In the genomic region with DNA sequence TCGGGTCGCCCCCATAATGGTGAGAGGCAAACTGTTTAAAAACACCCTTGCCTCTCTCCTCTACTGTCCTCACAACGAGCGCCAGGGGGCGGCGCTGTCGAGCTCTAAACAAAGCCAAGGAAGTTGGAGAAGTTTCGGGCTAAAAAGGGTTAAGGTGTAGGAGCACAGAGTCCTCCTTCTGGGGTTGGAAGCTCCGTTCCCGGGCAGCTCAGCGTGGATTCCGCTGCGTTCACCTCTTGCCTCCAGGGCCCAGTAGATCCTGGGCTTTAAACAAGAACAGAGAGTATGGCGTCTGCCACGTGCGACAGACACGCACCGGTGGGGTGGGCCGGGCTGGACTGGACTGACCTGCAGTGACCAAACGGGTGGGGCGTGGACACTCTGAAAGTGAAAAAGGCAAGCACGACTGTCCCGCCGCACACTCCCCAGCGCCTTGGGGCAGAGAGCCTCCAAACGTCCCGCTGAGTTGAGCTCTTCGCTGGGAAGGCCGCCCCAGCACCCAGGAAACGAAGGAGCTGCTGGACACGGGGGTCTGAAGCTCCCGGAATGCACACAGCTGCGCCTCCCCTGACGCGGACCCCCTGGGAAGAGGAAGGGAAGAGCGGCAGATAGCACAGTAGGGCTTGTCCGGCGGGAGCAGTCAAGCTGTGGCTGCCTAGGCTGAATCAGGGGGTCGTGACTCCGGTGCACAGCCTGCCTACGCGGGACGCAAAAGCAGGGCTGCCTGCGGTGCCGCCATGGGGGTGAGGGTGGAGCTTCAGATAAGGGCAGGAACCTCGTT, we compare ENCODE assay signal across 1 cellular context.
A peak's percentile ranks its signal among the peaks of the same experiment; 100 is the strongest.
TF ChIP-seq lines count a peak whose summit lies in the region.

No MANE protein-coding gene starts in this region.

TF ChIP-seq in K562, 482 proteins besides CTCF, POLR2A, EP300 and RAD21 (continued from another document and continues in another):
- TF ChIP-seq, protein P1, sequence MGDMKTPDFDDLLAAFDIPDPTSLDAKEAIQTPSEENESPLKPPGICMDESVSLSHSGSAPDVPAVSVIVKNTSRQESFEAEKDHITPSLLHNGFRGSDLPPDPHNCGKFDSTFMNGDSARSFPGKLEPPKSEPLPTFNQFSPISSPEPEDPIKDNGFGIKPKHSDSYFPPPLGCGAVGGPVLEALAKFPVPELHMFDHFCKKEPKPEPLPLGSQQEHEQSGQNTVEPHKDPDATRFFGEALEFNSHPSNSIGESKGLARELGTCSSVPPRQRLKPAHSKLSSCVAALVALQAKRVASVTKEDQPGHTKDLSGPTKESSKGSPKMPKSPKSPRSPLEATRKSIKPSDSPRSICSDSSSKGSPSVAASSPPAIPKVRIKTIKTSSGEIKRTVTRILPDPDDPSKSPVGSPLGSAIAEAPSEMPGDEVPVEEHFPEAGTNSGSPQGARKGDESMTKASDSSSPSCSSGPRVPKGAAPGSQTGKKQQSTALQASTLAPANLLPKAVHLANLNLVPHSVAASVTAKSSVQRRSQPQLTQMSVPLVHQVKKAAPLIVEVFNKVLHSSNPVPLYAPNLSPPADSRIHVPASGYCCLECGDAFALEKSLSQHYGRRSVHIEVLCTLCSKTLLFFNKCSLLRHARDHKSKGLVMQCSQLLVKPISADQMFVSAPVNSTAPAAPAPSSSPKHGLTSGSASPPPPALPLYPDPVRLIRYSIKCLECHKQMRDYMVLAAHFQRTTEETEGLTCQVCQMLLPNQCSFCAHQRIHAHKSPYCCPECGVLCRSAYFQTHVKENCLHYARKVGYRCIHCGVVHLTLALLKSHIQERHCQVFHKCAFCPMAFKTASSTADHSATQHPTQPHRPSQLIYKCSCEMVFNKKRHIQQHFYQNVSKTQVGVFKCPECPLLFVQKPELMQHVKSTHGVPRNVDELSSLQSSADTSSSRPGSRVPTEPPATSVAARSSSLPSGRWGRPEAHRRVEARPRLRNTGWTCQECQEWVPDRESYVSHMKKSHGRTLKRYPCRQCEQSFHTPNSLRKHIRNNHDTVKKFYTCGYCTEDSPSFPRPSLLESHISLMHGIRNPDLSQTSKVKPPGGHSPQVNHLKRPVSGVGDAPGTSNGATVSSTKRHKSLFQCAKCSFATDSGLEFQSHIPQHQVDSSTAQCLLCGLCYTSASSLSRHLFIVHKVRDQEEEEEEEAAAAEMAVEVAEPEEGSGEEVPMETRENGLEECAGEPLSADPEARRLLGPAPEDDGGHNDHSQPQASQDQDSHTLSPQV (IDR thresholded peaks at IDR 0.05): peak; percentile 92
- TF ChIP-seq RB1 (IDR thresholded peaks at IDR 0.05; ENCODE audit: low read depth): no peak
- TF ChIP-seq HSF4 (CRISPR knock-in tag; IDR thresholded peaks at IDR 0.05; ENCODE audit: borderline replicate concordance): no peak
- TF ChIP-seq E2F3 (CRISPR knock-in tag; IDR thresholded peaks at IDR 0.05): no peak
- no peak for TF ChIP-seq NCOR1 (IDR thresholded peaks at IDR 0.05)
- TF ChIP-seq EGR1 (conservative IDR thresholded peaks at IDR 0.05): no peak
- no peak for TF ChIP-seq PML (IDR thresholded peaks at IDR 0.05; ENCODE audit: low read length)
- no peak for TF ChIP-seq TBL1XR1 (IDR thresholded peaks at IDR 0.05; ENCODE audit: low read length in 2 of 2)
- TF ChIP-seq, protein P2, sequence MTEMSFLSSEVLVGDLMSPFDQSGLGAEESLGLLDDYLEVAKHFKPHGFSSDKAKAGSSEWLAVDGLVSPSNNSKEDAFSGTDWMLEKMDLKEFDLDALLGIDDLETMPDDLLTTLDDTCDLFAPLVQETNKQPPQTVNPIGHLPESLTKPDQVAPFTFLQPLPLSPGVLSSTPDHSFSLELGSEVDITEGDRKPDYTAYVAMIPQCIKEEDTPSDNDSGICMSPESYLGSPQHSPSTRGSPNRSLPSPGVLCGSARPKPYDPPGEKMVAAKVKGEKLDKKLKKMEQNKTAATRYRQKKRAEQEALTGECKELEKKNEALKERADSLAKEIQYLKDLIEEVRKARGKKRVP (CRISPR knock-in tag; IDR thresholded peaks at IDR 0.05): no peak
- peak; percentile 75 for TF ChIP-seq ZNF175 (CRISPR knock-in tag; IDR thresholded peaks at IDR 0.05; ENCODE audit: low read depth)
- no peak for TF ChIP-seq KLF16 (IDR thresholded peaks at IDR 0.05)
- TF ChIP-seq GABPB1 (CRISPR knock-in tag; IDR thresholded peaks at IDR 0.05): peak; percentile 53; the same call in 1 of the 2 replicates
- TF ChIP-seq ZBTB8A (IDR thresholded peaks at IDR 0.05; ENCODE audit: partially characterized antibody): no peak
- TF ChIP-seq, protein P3, sequence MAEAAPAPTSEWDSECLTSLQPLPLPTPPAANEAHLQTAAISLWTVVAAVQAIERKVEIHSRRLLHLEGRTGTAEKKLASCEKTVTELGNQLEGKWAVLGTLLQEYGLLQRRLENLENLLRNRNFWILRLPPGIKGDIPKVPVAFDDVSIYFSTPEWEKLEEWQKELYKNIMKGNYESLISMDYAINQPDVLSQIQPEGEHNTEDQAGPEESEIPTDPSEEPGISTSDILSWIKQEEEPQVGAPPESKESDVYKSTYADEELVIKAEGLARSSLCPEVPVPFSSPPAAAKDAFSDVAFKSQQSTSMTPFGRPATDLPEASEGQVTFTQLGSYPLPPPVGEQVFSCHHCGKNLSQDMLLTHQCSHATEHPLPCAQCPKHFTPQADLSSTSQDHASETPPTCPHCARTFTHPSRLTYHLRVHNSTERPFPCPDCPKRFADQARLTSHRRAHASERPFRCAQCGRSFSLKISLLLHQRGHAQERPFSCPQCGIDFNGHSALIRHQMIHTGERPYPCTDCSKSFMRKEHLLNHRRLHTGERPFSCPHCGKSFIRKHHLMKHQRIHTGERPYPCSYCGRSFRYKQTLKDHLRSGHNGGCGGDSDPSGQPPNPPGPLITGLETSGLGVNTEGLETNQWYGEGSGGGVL (CRISPR knock-in tag; IDR thresholded peaks at IDR 0.05): no peak
- no peak for TF ChIP-seq ESRRA (IDR thresholded peaks at IDR 0.05; ENCODE audit: borderline replicate concordance, low read depth)
- TF ChIP-seq FOXM1 (IDR thresholded peaks at IDR 0.05; ENCODE audit: low read depth): no peak
- no peak for TF ChIP-seq FOXM1 (CRISPR knock-in tag; IDR thresholded peaks at IDR 0.05; ENCODE audit: low read depth)
- TF ChIP-seq GATAD2A (IDR thresholded peaks at IDR 0.05): no peak
- no peak for TF ChIP-seq ZNF699 (CRISPR knock-in tag; IDR thresholded peaks at IDR 0.05; ENCODE audit: insufficient replicate concordance)
- TF ChIP-seq, protein P4, sequence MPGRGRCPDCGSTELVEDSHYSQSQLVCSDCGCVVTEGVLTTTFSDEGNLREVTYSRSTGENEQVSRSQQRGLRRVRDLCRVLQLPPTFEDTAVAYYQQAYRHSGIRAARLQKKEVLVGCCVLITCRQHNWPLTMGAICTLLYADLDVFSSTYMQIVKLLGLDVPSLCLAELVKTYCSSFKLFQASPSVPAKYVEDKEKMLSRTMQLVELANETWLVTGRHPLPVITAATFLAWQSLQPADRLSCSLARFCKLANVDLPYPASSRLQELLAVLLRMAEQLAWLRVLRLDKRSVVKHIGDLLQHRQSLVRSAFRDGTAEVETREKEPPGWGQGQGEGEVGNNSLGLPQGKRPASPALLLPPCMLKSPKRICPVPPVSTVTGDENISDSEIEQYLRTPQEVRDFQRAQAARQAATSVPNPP (IDR thresholded peaks at IDR 0.05; ENCODE audit: borderline replicate concordance, insufficient read depth, insufficient read length): no peak
- no peak for TF ChIP-seq ZNF316 (IDR thresholded peaks at IDR 0.05)
- TF ChIP-seq TAF9B (IDR thresholded peaks at IDR 0.05; ENCODE audit: partially characterized antibody): peak; percentile 46
- TF ChIP-seq, protein P5, sequence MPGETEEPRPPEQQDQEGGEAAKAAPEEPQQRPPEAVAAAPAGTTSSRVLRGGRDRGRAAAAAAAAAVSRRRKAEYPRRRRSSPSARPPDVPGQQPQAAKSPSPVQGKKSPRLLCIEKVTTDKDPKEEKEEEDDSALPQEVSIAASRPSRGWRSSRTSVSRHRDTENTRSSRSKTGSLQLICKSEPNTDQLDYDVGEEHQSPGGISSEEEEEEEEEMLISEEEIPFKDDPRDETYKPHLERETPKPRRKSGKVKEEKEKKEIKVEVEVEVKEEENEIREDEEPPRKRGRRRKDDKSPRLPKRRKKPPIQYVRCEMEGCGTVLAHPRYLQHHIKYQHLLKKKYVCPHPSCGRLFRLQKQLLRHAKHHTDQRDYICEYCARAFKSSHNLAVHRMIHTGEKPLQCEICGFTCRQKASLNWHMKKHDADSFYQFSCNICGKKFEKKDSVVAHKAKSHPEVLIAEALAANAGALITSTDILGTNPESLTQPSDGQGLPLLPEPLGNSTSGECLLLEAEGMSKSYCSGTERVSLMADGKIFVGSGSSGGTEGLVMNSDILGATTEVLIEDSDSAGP (CRISPR knock-in tag; IDR thresholded peaks at IDR 0.05): no peak
- no peak for TF ChIP-seq NR4A1 (CRISPR knock-in tag; IDR thresholded peaks at IDR 0.05)
- peak; percentile 83 for TF ChIP-seq NR4A1 (tag; IDR thresholded peaks at IDR 0.05)
- TF ChIP-seq CHCHD3 (CRISPR knock-in tag; IDR thresholded peaks at IDR 0.05): no peak
- TF ChIP-seq PHF21A (IDR thresholded peaks at IDR 0.05; ENCODE audit: borderline replicate concordance, low read depth): no peak
- TF ChIP-seq MXI1 (IDR thresholded peaks at IDR 0.05; ENCODE audit: low read depth, low read length): 0 out of 2 replicates have a peak, but pooled peaks have one; percentile 28
- no peak for TF ChIP-seq SRF (CRISPR knock-in tag; IDR thresholded peaks at IDR 0.05)
- no peak for TF ChIP-seq LARP7 (IDR thresholded peaks at IDR 0.05)
- peak; percentile 24; the same call in 1 of the 2 replicates for TF ChIP-seq DMBX1 (CRISPR knock-in tag; IDR thresholded peaks at IDR 0.05; ENCODE audit: borderline replicate concordance)
- TF ChIP-seq RHOXF2B (CRISPR knock-in tag; conservative IDR thresholded peaks at IDR 0.05): no peak
- no peak for TF ChIP-seq JUNB (CRISPR knock-in tag; conservative IDR thresholded peaks at IDR 0.05)
- no peak for TF ChIP-seq RFX1 (IDR thresholded peaks at IDR 0.05)
- TF ChIP-seq, protein P6, sequence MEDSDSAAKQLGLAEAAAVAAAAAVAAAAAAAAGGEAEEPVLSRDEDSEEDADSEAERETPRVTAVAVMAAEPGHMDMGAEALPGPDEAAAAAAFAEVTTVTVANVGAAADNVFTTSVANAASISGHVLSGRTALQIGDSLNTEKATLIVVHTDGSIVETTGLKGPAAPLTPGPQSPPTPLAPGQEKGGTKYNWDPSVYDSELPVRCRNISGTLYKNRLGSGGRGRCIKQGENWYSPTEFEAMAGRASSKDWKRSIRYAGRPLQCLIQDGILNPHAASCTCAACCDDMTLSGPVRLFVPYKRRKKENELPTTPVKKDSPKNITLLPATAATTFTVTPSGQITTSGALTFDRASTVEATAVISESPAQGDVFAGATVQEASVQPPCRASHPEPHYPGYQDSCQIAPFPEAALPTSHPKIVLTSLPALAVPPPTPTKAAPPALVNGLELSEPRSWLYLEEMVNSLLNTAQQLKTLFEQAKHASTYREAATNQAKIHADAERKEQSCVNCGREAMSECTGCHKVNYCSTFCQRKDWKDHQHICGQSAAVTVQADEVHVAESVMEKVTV (CRISPR knock-in tag; IDR thresholded peaks at IDR 0.05): peak; percentile 50; the same call in 1 of the 2 replicates
- no peak for TF ChIP-seq ZC3H4 (CRISPR knock-in tag; IDR thresholded peaks at IDR 0.05; ENCODE audit: borderline replicate concordance)
- no peak for TF ChIP-seq DNMT1 (IDR thresholded peaks at IDR 0.05)
- peak; percentile 90 for TF ChIP-seq MYC (IDR thresholded peaks at IDR 0.05; ENCODE audit: low read depth, low read length)
- TF ChIP-seq MYC (CRISPR knock-in tag; IDR thresholded peaks at IDR 0.05; ENCODE audit: borderline replicate concordance, low read depth): peak; percentile 82; the same call in 1 of the 2 replicates
- 0 out of 4 replicates have a peak, but pooled peaks of 1 of the 2 experiments have one; percentile 22 for TF ChIP-seq TRIM24 (IDR thresholded peaks at IDR 0.05)
- TF ChIP-seq, protein P7, sequence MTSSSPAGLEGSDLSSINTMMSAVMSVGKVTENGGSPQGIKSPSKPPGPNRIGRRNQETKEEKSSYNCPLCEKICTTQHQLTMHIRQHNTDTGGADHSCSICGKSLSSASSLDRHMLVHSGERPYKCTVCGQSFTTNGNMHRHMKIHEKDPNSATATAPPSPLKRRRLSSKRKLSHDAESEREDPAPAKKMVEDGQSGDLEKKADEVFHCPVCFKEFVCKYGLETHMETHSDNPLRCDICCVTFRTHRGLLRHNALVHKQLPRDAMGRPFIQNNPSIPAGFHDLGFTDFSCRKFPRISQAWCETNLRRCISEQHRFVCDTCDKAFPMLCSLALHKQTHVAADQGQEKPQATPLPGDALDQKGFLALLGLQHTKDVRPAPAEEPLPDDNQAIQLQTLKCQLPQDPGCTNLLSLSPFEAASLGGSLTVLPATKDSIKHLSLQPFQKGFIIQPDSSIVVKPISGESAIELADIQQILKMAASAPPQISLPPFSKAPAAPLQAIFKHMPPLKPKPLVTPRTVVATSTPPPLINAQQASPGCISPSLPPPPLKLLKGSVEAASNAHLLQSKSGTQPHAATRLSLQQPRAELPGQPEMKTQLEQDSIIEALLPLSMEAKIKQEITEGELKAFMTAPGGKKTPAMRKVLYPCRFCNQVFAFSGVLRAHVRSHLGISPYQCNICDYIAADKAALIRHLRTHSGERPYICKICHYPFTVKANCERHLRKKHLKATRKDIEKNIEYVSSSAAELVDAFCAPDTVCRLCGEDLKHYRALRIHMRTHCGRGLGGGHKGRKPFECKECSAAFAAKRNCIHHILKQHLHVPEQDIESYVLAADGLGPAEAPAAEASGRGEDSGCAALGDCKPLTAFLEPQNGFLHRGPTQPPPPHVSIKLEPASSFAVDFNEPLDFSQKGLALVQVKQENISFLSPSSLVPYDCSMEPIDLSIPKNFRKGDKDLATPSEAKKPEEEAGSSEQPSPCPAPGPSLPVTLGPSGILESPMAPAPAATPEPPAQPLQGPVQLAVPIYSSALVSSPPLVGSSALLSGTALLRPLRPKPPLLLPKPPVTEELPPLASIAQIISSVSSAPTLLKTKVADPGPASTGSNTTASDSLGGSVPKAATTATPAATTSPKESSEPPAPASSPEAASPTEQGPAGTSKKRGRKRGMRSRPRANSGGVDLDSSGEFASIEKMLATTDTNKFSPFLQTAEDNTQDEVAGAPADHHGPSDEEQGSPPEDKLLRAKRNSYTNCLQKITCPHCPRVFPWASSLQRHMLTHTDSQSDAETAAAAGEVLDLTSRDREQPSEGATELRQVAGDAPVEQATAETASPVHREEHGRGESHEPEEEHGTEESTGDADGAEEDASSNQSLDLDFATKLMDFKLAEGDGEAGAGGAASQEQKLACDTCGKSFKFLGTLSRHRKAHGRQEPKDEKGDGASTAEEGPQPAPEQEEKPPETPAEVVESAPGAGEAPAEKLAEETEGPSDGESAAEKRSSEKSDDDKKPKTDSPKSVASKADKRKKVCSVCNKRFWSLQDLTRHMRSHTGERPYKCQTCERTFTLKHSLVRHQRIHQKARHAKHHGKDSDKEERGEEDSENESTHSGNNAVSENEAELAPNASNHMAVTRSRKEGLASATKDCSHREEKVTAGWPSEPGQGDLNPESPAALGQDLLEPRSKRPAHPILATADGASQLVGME (CRISPR knock-in tag; IDR thresholded peaks at IDR 0.05): no peak
